Comparison of ENCODE assay signal across 3 cellular contexts in the genomic region with DNA sequence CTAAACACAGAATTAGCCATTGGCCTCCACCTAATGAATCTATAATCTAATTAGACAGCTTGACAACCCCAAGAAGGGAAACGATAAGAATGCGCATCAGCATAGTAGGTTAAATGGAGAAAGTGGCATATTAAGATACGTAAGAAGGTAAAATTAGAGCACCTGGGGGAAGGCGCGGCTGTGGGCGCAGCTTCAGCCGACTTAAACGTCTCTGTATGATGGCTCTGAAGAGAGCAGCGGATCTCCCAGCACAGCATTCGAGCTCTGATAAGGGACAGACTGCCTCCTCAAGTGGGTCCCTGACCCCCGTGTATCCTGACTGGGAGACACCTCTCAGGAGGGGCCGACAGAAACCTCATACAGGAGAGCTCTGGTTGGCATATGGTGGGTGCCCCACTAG.
"Had no signal": no experiment of that assay in that cellular context is flagged by ENCODE, and none has a peak within 500 bp of the region (broad histone marks: within the 10 kb centered on the region; RNA-seq: fewer than 3 reads in every experiment).

No MANE protein-coding gene starts in this region.

- ATAC-seq: GM12878 had no signal

- DNase-seq: GDM1, GF-D8 had no signal

- H3K4me3 ChIP-seq: GM12878 had no signal
